In the genomic region with DNA sequence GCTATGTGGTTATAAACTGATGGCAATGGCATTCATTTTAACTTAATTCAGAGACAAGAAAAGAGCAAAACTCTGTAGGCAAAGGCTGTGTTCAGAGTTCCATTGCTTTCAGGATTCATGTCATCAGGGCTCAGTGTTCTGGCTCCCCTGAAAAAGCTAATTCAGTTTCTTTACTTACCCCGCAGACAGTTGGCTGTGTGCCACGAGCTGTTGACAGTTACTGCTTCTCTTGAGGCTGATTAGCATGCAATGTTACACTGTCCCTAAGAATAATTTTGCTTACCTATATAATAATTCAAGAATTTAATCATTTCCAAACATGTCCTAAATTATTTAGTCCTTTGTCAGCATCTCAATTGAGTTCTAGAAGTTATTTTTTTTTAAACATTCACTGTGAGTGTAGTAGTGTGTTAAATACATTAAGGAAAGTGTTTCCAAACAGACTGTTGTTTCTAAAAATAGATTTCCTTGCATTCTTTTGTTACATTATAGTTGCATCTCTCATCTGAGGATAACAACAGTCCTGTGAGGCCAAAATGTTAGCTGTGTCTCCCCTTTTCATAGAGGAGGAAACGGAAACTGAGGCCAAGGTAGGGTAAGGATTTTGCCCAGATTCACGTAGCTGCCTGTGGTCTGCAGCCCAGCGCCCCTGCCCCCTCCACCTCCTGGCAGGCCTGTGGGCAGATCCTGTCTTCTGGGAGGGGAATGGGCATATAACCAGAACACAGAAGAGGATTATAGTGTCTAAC, we compare ENCODE assay signal across 9 cellular contexts.
DNase-seq lines count a peak whose midpoint lies in the region; ATAC-seq and TF ChIP-seq lines count a peak whose summit lies in the region.
"Had no signal": no experiment of that assay in that cellular context is flagged by ENCODE, and none has a peak within 500 bp of the region (broad histone marks: within the 10 kb centered on the region; RNA-seq: fewer than 3 reads in every experiment).

No MANE protein-coding gene starts in this region.

- ATAC-seq in HG02623 (IDR thresholded peaks at IDR 0.05; ENCODE audit: unreplicated experiment) = no peak
- no peak for ATAC-seq in GM21367 (IDR thresholded peaks at IDR 0.05; ENCODE audit: unreplicated experiment)

- no peaks in the 10 kb centered on the region for H3K36me3 Mint-ChIP-seq in Calu3 (ENCODE audit: insufficient read depth, unreplicated experiment)

- H3K27me3 Mint-ChIP-seq in Calu3 (ENCODE audit: unreplicated experiment) = no peaks in the 10 kb centered on the region

- TF ChIP-seq CTCF in Calu3 (IDR thresholded peaks at IDR 0.05; ENCODE audit: unreplicated experiment) = no peak

- DNase-seq in EH (ENCODE audit: low read depth) (peak; percentile 63), NCI-H1694 treated with DMSO at 0.1 percent for 48 hours (lab: John Stamatoyannopoulos, UW) (peak; percentile 35), anterior cingulate cortex (lab: John Stamatoyannopoulos, UW) (peak in 42 of 58 donors; percentile 2 to 84 (median 36)), midbrain (lab: John Stamatoyannopoulos, UW) (peak; percentile 66), posterior vena cava (ENCODE audit: low spot score) (no peak), Calu3 (no peak)
- DNase-seq: stimulated activated CD4-positive, alpha-beta T cell treated with anti-CD3 and anti-CD28 coated beads, Interleukin-12 subunit alpha, Interleukin-12 subunit beta, amount 100 ng/mL, for 4 hours had no signal

- no TSS peak for BruUV-seq in Calu3 (replicated peaks; lab: Mats Ljungman, UMichigan)

- H3K4me1 Mint-ChIP-seq in Calu3 (ENCODE audit: low read depth, unreplicated experiment) = no peaks in the 10 kb centered on the region

- intact Hi-C loops in posterior vena cava (cut with DNase I) = no loop called here
- intact Hi-C loops in Calu3 (cut with micrococcal nuclease; ENCODE audit: unreplicated experiment) = no loop called here

- H3K4me3 Mint-ChIP-seq in Calu3 (ENCODE audit: low read depth, unreplicated experiment) = no peak overlapping the region

- H3K9me3 Mint-ChIP-seq in Calu3 (ENCODE audit: low read depth, unreplicated experiment) = no peaks in the 10 kb centered on the region

- CTCF ChIA-PET in Calu3 (lab: Charles Lee) = no interaction called here

- no peak overlapping the region for H3K27ac Mint-ChIP-seq in Calu3 (ENCODE audit: unreplicated experiment)

Comparison
In these comparisons a context has a peak if more than half of its experiments do, and no peak if none do; other contexts are left out.
1. DNase-seq: peak in EH (single experiment), NCI-H1694 treated with DMSO at 0.1 percent for 48 hours (single experiment), anterior cingulate cortex (42 of 58) and midbrain (single experiment); none in posterior vena cava (single experiment) and Calu3 (single experiment).